ENCODE assay signal across 8 cellular contexts in the genomic region with DNA sequence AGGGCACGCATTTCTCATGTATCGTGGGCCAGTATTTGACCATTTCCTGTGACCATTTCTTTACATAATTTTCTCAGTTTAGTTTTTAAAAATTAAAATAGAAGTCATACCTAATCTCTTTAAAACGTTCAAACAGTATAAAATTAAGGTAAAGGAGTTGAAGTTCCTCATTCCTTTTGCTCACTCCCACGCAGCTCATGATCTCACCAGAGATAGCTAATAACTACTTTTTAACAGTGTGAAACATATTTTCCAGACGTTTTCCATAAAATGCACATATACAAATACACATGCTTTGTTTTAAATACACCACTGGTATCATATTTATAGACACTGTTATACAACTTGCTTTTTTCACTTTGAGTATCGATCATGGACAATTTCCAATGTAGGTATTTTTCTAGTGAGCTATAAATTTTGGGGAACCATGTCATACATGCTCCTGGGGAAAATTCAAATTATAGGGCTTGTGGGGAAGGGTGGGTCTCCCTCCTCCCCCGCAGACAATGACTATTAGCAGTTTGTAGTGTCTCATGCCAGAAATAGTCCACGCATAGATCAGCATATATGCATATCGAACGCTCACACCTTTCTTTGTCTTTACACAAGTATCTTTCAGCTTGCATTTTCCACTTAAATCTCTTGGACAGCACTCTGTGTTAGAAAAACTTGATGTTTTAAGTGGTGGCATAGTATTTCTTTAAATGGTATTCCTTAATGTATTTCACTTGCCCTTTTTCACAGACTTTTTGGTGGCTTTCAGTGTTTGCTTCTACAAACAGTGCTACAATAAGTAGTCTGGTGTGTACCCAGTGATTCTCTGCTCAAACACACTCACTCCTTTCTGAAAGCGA.
DNase-seq lines count a peak whose midpoint lies in the region; ATAC-seq, FAIRE-seq and TF ChIP-seq lines count a peak whose summit lies in the region.

No MANE protein-coding gene starts in this region.

- no peaks in the 10 kb centered on the region for H3K79me2 ChIP-seq in HepG2 (ENCODE audit: insufficient read depth, low read length)

- TSS peak; percentile 96 for BruUV-seq in HepG2 (replicated peaks; lab: Mats Ljungman, UMichigan)

- TF ChIP-seq RAD21 in HepG2 (CRISPR knock-in tag; IDR thresholded peaks at IDR 0.05): no peak

- intact Hi-C loops in HepG2 (cut with micrococcal nuclease; ENCODE audit: unreplicated experiment) (loop anchor here (1.0 to 5.0 kb wide), 10 partner anchors 48 to 202 kb away; no protein-coding TSS in a partner anchor), esophagus muscularis mucosa (cut with DNase I) (no loop called here)

- H3K4me3 ChIP-seq in AG04450 (ENCODE audit: low read depth, low read length) (no peak overlapping the region), SK-N-MC (peak overlapping the region; percentile 70), HepG2 (replicated peaks in 1 of 3; ENCODE audit: insufficient read depth in 1 of 3, low read depth in 2 of 3, low read length in 3 of 3) (peak overlapping the region; percentile 44 to 59 (median 45)), esophagus muscularis mucosa (no peak overlapping the region)

- H3K9ac ChIP-seq in SK-N-MC (ENCODE audit: insufficient read length) (peak overlapping the region; percentile 70), HepG2 (ENCODE audit: insufficient read depth, low read depth, low read length) (peak overlapping the region; percentile 70)

- WGBS in HepG2 (ENCODE audit: low lambda C conversion rate): 5% methylated on average over 11 of the region's 11 CpGs
- 78% methylated on average over 11 of the region's 11 CpGs for whole genome bisulfite sequencing in esophagus muscularis mucosa

- H3K27ac ChIP-seq in AG04450 (ENCODE audit: low read depth, low read length) (peak overlapping the region; percentile 68), SK-N-MC (peak overlapping the region; percentile 91), HepG2 (ENCODE audit: extremely low read length, insufficient read depth, low read length) (peak overlapping the region; percentile 73), esophagus muscularis mucosa (replicated peaks in 1 of 4) (no peak overlapping the region)

- CTCF ChIA-PET in AG04450 (lab: Charles Lee): interaction anchor here (1.0 to 2.7 kb wide), 3 partner anchors 9 to 191 kb away, joined by 3 to 7 read pairs (median 6); no protein-coding TSS in a partner anchor
- CTCF ChIA-PET in HepG2 (lab: Yijun Ruan, JAX; ENCODE audit: low intra/inter-chr PET ratio, low total read pairs): no interaction called here

- H3K4me2 ChIP-seq in HepG2 (ENCODE audit: low read depth, low read length): peak overlapping the region; percentile 92

- TF ChIP-seq EP300 in HepG2 (IDR thresholded peaks at IDR 0.05; ENCODE audit: low read depth in 2 of 2, low read length in 2 of 2) (peak in 1 of 2 experiments; percentile 60; a peak in 1 of 4 replicates), HepG2 (CRISPR knock-in tag; IDR thresholded peaks at IDR 0.05; ENCODE audit: borderline replicate concordance) (no peak), esophagus muscularis mucosa (IDR thresholded peaks at IDR 0.05) (no peak)

- POLR2A ChIA-PET in AG04450 (lab: Yijun Ruan, JAX): interaction anchor here (0.6 to 0.9 kb wide), 3 partner anchors 25 to 201 kb away, joined by 3 to 8 read pairs (median 3); no protein-coding TSS in a partner anchor
- POLR2A ChIA-PET in HepG2 (lab: Yijun Ruan, JAX): interaction anchor here (0.8 to 6.4 kb wide), 50 partner anchors 9 to 394 kb away, joined by 3 to 51 read pairs (median 6); partner anchors contain the start of gene ZNF217

- in situ Hi-C loops in HepG2 (cut with HindIII; ENCODE audit: extremely low pct_ligation_motif_present, low pct_unique_long_range_greater_than_20kb): no loop called here

- H3K36me3 ChIP-seq in SK-N-MC (ENCODE audit: insufficient read depth, low read length): no peaks in the 10 kb centered on the region
- H3K36me3 ChIP-seq in HepG2 (replicated peaks in 1 of 2; ENCODE audit: control insufficient read depth in 1 of 2, insufficient read depth in 2 of 2, low read length in 2 of 2): no peaks in the 10 kb centered on the region
- no peaks in the 10 kb centered on the region for H3K36me3 ChIP-seq in esophagus muscularis mucosa

- H3K27me3 ChIP-seq in AG04450 (ENCODE audit: control insufficient read depth, insufficient read depth, low read length): no peaks in the 10 kb centered on the region
- no peaks in the 10 kb centered on the region; a peak in 1 of 5 replicates for H3K27me3 ChIP-seq in HepG2 (ENCODE audit: control insufficient read depth in 1 of 2, insufficient read depth in 2 of 2, low read length in 2 of 2)
- no peaks in the 10 kb centered on the region for H3K27me3 ChIP-seq in esophagus muscularis mucosa

- TF ChIP-seq CTCF in AG04450 (IDR thresholded peaks at IDR 0.05; ENCODE audit: low read depth, low read length) (no peak), HepG2 (CRISPR knock-in tag; IDR thresholded peaks at IDR 0.05) (no peak), esophagus muscularis mucosa (IDR thresholded peaks at IDR 0.05) (no peak)

- peak; percentile 46 for ATAC-seq in GM19395 (IDR thresholded peaks at IDR 0.05; ENCODE audit: unreplicated experiment)
- peak; percentile 44 for ATAC-seq in HepG2
- ATAC-seq in GM19328 (IDR thresholded peaks at IDR 0.05; ENCODE audit: unreplicated experiment): no peak
- no peak for ATAC-seq in GM18520 (IDR thresholded peaks at IDR 0.05; ENCODE audit: unreplicated experiment)

- peaks cover 76% of the 10 kb centered on the region for H3K4me1 ChIP-seq in HepG2 (ENCODE audit: insufficient read depth, low read length)
- H3K4me1 ChIP-seq in esophagus muscularis mucosa: peaks cover 3 to 27% (median 16%) of the 10 kb centered on the region in 4 donors

- TF ChIP-seq POLR2A in HepG2 (IDR thresholded peaks at IDR 0.05; ENCODE audit: insufficient read depth in 1 of 2, low read depth in 2 of 2, low read length in 2 of 2): no peak
- TF ChIP-seq POLR2A in esophagus muscularis mucosa (IDR thresholded peaks at IDR 0.05; ENCODE audit: low read depth): no peak

- H3K9me3 ChIP-seq in AG04450 (ENCODE audit: control insufficient read depth, insufficient read depth, low read length): no peaks in the 10 kb centered on the region
- no peaks in the 10 kb centered on the region for H3K9me3 ChIP-seq in SK-N-MC (ENCODE audit: low read depth, low read length)
- H3K9me3 ChIP-seq in HepG2 (ENCODE audit: low read length): no peaks in the 10 kb centered on the region
- H3K9me3 ChIP-seq in esophagus muscularis mucosa: no peaks in the 10 kb centered on the region

- peak overlapping the region; percentile 81 for H2AFZ ChIP-seq in HepG2 (ENCODE audit: low read length)

- no peak for FAIRE-seq in HepG2 (lab: Jason Lieb, UNC)

- no peak for DNase-seq in AG04450 (ENCODE audit: low read depth, low spot score)
- DNase-seq in SK-N-MC (ENCODE audit: low read depth, low spot score): no peak
- DNase-seq in HepG2 (ENCODE audit: low spot score): no peak
- DNase-seq in H4 (ENCODE audit: low spot score): no peak
- no peak for DNase-seq in esophagus muscularis mucosa (ENCODE audit: extremely low spot score)

- H4K20me1 ChIP-seq in HepG2 (ENCODE audit: insufficient read depth, low read length): no peaks in the 10 kb centered on the region

TF ChIP-seq in HepG2, 621 proteins besides CTCF, POLR2A, EP300 and RAD21 (continues in another document):
- TF ChIP-seq HNRNPK (IDR thresholded peaks at IDR 0.05; ENCODE audit: low read depth, low read length, poor library complexity, severe bottlenecking) (no peak), GFI1 (CRISPR knock-in tag; IDR thresholded peaks at IDR 0.05; ENCODE audit: borderline replicate concordance) (no peak), MEF2D (CRISPR knock-in tag; IDR thresholded peaks at IDR 0.05) (no peak), ZFP41 (CRISPR knock-in tag; IDR thresholded peaks at IDR 0.05; ENCODE audit: borderline replicate concordance) (no peak), THAP11 (CRISPR knock-in tag; IDR thresholded peaks at IDR 0.05) (peak; percentile 14; the same call in 1 of the 2 replicates), ZNF264 (CRISPR knock-in tag; IDR thresholded peaks at IDR 0.05) (0 out of 2 replicates have a peak, but pooled peaks have one; percentile 17), MED1 (CRISPR knock-in tag; IDR thresholded peaks at IDR 0.05) (peak; percentile 10; the same call in 1 of the 2 replicates), ZNF629 (CRISPR knock-in tag; conservative IDR thresholded peaks at IDR 0.05) (0 out of 2 replicates have a peak, but pooled peaks have one; percentile 14)
- TF ChIP-seq, protein P1, sequence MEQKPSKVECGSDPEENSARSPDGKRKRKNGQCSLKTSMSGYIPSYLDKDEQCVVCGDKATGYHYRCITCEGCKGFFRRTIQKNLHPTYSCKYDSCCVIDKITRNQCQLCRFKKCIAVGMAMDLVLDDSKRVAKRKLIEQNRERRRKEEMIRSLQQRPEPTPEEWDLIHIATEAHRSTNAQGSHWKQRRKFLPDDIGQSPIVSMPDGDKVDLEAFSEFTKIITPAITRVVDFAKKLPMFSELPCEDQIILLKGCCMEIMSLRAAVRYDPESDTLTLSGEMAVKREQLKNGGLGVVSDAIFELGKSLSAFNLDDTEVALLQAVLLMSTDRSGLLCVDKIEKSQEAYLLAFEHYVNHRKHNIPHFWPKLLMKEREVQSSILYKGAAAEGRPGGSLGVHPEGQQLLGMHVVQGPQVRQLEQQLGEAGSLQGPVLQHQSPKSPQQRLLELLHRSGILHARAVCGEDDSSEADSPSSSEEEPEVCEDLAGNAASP (CRISPR knock-in tag; IDR thresholded peaks at IDR 0.05; ENCODE audit: borderline replicate concordance): 0 out of 2 replicates have a peak, but pooled peaks have one; percentile 36
- TF ChIP-seq, protein P2, sequence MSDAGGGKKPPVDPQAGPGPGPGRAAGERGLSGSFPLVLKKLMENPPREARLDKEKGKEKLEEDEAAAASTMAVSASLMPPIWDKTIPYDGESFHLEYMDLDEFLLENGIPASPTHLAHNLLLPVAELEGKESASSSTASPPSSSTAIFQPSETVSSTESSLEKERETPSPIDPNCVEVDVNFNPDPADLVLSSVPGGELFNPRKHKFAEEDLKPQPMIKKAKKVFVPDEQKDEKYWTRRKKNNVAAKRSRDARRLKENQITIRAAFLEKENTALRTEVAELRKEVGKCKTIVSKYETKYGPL (CRISPR knock-in tag; IDR thresholded peaks at IDR 0.05): 0 out of 2 replicates have a peak, but pooled peaks have one; percentile 66

Comparison
In these comparisons a context has a peak if more than half of its experiments do, and no peak if none do; other contexts are left out.
1. H3K27ac ChIP-seq: peak in AG04450 (single experiment), SK-N-MC (single experiment) and HepG2 (single experiment); none in esophagus muscularis mucosa (0 of 4).
2. H3K4me3 ChIP-seq: peak in SK-N-MC (single experiment) and HepG2 (3 of 3); none in AG04450 (single experiment) and esophagus muscularis mucosa (0 of 4).
3. ATAC-seq: peak in GM19395 (single experiment) and HepG2 (single experiment); none in GM19328 (single experiment) and GM18520 (single experiment).